In genomic region chr1:106749491-106749890, GRCh38 we compare ENCODE assay signal across 9 cellular contexts.
"Had no signal": no experiment of that assay in that cellular context is flagged by ENCODE, and none has a peak within 500 bp of the region (broad histone marks: within the 10 kb centered on the region; RNA-seq: fewer than 3 reads in every experiment).

No MANE protein-coding gene starts in this region.

- DNase-seq: GM23248, GOT3, H7, HFFc6 had no signal

- H3K9me3 ChIP-seq: HAP-1 had no signal

- H3K27ac Mint-ChIP-seq: HFFc6, IgD-negative memory B cell had no signal

- H3K4me3 ChIP-seq: GM23248, HAP-1 had no signal

- H3K4me1 ChIP-seq: HAP-1 had no signal

- H3K9me3 Mint-ChIP-seq: IgD-negative memory B cell had no signal

- H3K36me3 ChIP-seq: HAP-1 had no signal

- H3K4me3 Mint-ChIP-seq: HFFc6, IgD-negative memory B cell had no signal

- H3K9ac ChIP-seq: GM23248 had no signal

- ATAC-seq: HCT116, HepG2 had no signal

- H3K36me3 Mint-ChIP-seq: IgD-negative memory B cell had no signal

- H3K27ac ChIP-seq: GM23248, HL-60 had no signal
